Comparison of ENCODE assay signal across 28 cellular contexts in the genomic region with DNA sequence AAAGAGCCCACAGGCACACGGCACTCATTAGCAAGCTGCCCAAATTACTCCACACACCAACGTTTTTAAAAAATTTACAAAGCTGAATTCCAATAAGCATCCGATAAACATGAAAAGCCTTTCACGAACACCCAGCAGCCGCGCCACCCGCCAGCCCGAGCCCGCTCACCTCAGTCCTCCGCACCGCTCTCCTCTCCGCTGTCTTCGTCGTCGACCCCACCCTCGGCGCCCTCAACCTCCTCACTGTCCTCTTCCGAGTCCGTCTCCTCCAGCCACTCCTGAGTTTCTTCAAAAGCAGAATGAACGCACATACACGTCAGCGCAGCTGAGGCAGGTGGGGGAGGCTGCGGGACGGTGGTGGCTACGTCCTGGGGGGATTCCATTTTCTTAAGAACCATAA. TPM values are rescaled to one million over a fixed set of nuclear protein-coding genes. Genes with fewer than 3 reads are reported as not detected.
DNase-seq lines count a peak whose midpoint lies in the region; ATAC-seq, FAIRE-seq and TF ChIP-seq lines count a peak whose summit lies in the region.
"Had no signal": no experiment of that assay in that cellular context is flagged by ENCODE, and none has a peak within 500 bp of the region (broad histone marks: within the 10 kb centered on the region; RNA-seq: fewer than 3 reads in every experiment).

No MANE protein-coding gene starts in this region.

- H3T11ph ChIP-seq in H9 (ENCODE audit: low read length), result no peak overlapping the region

- no peak for DNase-seq in activated CD4-positive, alpha-beta memory T cell treated with anti-CD3 and anti-CD28 coated beads, Interleukin-2, amount 10 ng/mL, durations not matched to agents 7 days and 5 days
- no peak for DNase-seq in activated CD4-positive, alpha-beta memory T cell treated with anti-CD3 and anti-CD28 coated beads for 36 hours
- DNase-seq in H9, result no peak
- DNase-seq in K562 (ENCODE audit: extremely low read depth in 1 of 4, low spot score in 3 of 4), result no peak
- DNase-seq in neural crest cell (ENCODE audit: low read depth, low spot score), result no peak
- DNase-seq in RWPE1 (ENCODE audit: low spot score), result no peak
- DNase-seq in iPS-NIHi11 (ENCODE audit: low spot score), result no peak
- DNase-seq in type B pancreatic cell (ENCODE audit: extremely low spot score, unreplicated experiment), result no peak
- DNase-seq: ACHN; C1 segment of cervical spinal cord; Calu3; CD8-positive, alpha-beta T cell; DMS153; GOT3; IMR-90; NCI-H1092 treated with DMSO at 0.1 percent for 48 hours; NCI-H1436 treated with DMSO at 0.1 percent for 48 hours; NCI-H1930; NCI-H226; NCI-H510A treated with DMSO at 0.1 percent for 48 hours; NCI-H748 treated with DMSO at 0.1 percent for 48 hours; SIG-M5; SK-N-SH had no signal

- no peaks in the 10 kb centered on the region for H3K9me3 Mint-ChIP-seq in activated CD4-positive, alpha-beta memory T cell treated with anti-CD3 and anti-CD28 coated beads, Interleukin-2, amount 10 ng/mL, durations not matched to agents 7 days and 5 days
- H3K9me3 Mint-ChIP-seq in activated CD4-positive, alpha-beta memory T cell treated with anti-CD3 and anti-CD28 coated beads for 36 hours, result no peaks in the 10 kb centered on the region
- H3K9me3 Mint-ChIP-seq in H9, result no peaks in the 10 kb centered on the region
- H3K9me3 Mint-ChIP-seq in neural crest cell, result no peaks in the 10 kb centered on the region
- H3K9me3 Mint-ChIP-seq in type B pancreatic cell, result no peaks in the 10 kb centered on the region
- H3K9me3 Mint-ChIP-seq: CD8-positive, alpha-beta T cell had no signal

- H2BK15ac ChIP-seq in H9 (ENCODE audit: low read depth, low read length), result no peak overlapping the region

- TF ChIP-seq POLR2A in K562 (conservative IDR thresholded peaks at IDR 0.05), result no peak

- H3K27ac Mint-ChIP-seq in activated CD4-positive, alpha-beta memory T cell treated with anti-CD3 and anti-CD28 coated beads, Interleukin-2, amount 10 ng/mL, durations not matched to agents 7 days and 5 days, result peak overlapping the region; percentile 52
- H3K27ac Mint-ChIP-seq in activated CD4-positive, alpha-beta memory T cell treated with anti-CD3 and anti-CD28 coated beads for 36 hours, result no peak overlapping the region
- H3K27ac Mint-ChIP-seq in H9, result peak overlapping the region; percentile 35 to 81 (median 59); a peak in 4 of 7 replicates
- H3K27ac Mint-ChIP-seq in neural crest cell (ENCODE audit: unreplicated experiment), result peak overlapping the region; percentile 79
- no peak overlapping the region for H3K27ac Mint-ChIP-seq in type B pancreatic cell
- H3K27ac Mint-ChIP-seq: CD8-positive, alpha-beta T cell had no signal

- no peak overlapping the region for H2AK5ac ChIP-seq in H9 (ENCODE audit: insufficient read length, low read length)

- no peak overlapping the region for H2BK120ac ChIP-seq in H9 (ENCODE audit: low read depth, low read length, poor library complexity, severe bottlenecking)

- H3K4me1 ChIP-seq in H9 (ENCODE audit: insufficient read depth, low read length) (no peaks in the 10 kb centered on the region), K562 (replicated peaks in 1 of 2; ENCODE audit: control insufficient read depth in 2 of 2, insufficient read depth in 2 of 2, low read length in 2 of 2) (peaks cover 0 to 29% of the 10 kb centered on the region in 2 experiments; a peak in 2 of 5 replicates)

- TF ChIP-seq EP300 in K562 (IDR thresholded peaks at IDR 0.05; ENCODE audit: low read length), result no peak

- no TSS peak for BruUV-seq in K562 (replicated peaks; lab: Mats Ljungman, UMichigan)

- in situ Hi-C loops in K562 (cut with MboI), result no loop called here

- no peak overlapping the region for H3K4me2 ChIP-seq in H9 (ENCODE audit: insufficient read depth, insufficient read length, low read length)
- H3K4me2 ChIP-seq in K562 (ENCODE audit: insufficient read depth, low read length), result no peak overlapping the region
- H3K4me2 ChIP-seq: SK-N-SH had no signal

- H3K4me1 Mint-ChIP-seq in activated CD4-positive, alpha-beta memory T cell treated with anti-CD3 and anti-CD28 coated beads, Interleukin-2, amount 10 ng/mL, durations not matched to agents 7 days and 5 days, result peaks cover 22% of the 10 kb centered on the region
- peaks cover 13% of the 10 kb centered on the region for H3K4me1 Mint-ChIP-seq in activated CD4-positive, alpha-beta memory T cell treated with anti-CD3 and anti-CD28 coated beads for 36 hours (ENCODE audit: low read depth)
- peaks cover 6 to 20% of the 10 kb centered on the region in 2 experiments for H3K4me1 Mint-ChIP-seq in H9
- H3K4me1 Mint-ChIP-seq in neural crest cell, result peaks cover 11% of the 10 kb centered on the region
- H3K4me1 Mint-ChIP-seq in type B pancreatic cell (ENCODE audit: unreplicated experiment), result peaks cover 13% of the 10 kb centered on the region

- POLR2A ChIA-PET in activated CD4-positive, alpha-beta memory T cell treated with anti-CD3 and anti-CD28 coated beads, Interleukin-2, amount 10 ng/mL, durations not matched to agents 7 days and 5 days (lab: Charles Lee), result no interaction called here
- POLR2A ChIA-PET in activated CD4-positive, alpha-beta memory T cell treated with anti-CD3 and anti-CD28 coated beads for 36 hours (lab: Charles Lee), result no interaction called here
- POLR2A ChIA-PET in K562 (lab: Yijun Ruan, JAX) (no interaction called here), RWPE1 (lab: Yijun Ruan, JAX; ENCODE audit: low non-redundant PET) (no interaction called here)

- TF ChIP-seq RAD21 in K562 (CRISPR knock-in tag; conservative IDR thresholded peaks at IDR 0.05 in 1 of 2, IDR thresholded peaks at IDR 0.05 in 1 of 2), result no peak

- H3K4me3 ChIP-seq in K562, result no peak overlapping the region

- ATAC-seq in K562, result no peak
- ATAC-seq: CD8-positive, alpha-beta T cell; HCT116 had no signal

- H4K5ac ChIP-seq in H9 (ENCODE audit: insufficient read length, low read depth, low read length), result no peak overlapping the region

- H2BK5ac ChIP-seq in H9 (ENCODE audit: insufficient read length, low read length), result no peak overlapping the region

- H3K9me3 ChIP-seq in H9 (ENCODE audit: control insufficient read depth, low read depth, low read length) (no peaks in the 10 kb centered on the region), K562 (replicated peaks; ENCODE audit: control insufficient read depth, insufficient read depth, low read depth, low read length) (no peaks in the 10 kb centered on the region)
- H3K9me3 ChIP-seq: SK-N-SH had no signal

- no peak overlapping the region for H3K18ac ChIP-seq in H9 (ENCODE audit: insufficient read length, low read depth, low read length)

- H3K27me3 ChIP-seq in H9 (ENCODE audit: insufficient read depth, low read length), result no peaks in the 10 kb centered on the region
- no peaks in the 10 kb centered on the region for H3K27me3 ChIP-seq in K562 (ENCODE audit: control insufficient read depth in 2 of 2, insufficient read depth in 2 of 2, low read length in 2 of 2)

- H3K4me3 Mint-ChIP-seq in activated CD4-positive, alpha-beta memory T cell treated with anti-CD3 and anti-CD28 coated beads, Interleukin-2, amount 10 ng/mL, durations not matched to agents 7 days and 5 days, result no peak overlapping the region
- H3K4me3 Mint-ChIP-seq in activated CD4-positive, alpha-beta memory T cell treated with anti-CD3 and anti-CD28 coated beads for 36 hours, result no peak overlapping the region
- no peak overlapping the region; a peak in 1 of 5 replicates for H3K4me3 Mint-ChIP-seq in H9
- no peak overlapping the region for H3K4me3 Mint-ChIP-seq in neural crest cell
- H3K4me3 Mint-ChIP-seq in type B pancreatic cell, result no peak overlapping the region
- H3K4me3 Mint-ChIP-seq: CD8-positive, alpha-beta T cell had no signal

- H4K91ac ChIP-seq in H9 (ENCODE audit: insufficient read length, low read depth, low read length), result no peak overlapping the region

- peaks cover 7% of the 10 kb centered on the region for H3K9me1 ChIP-seq in K562 (ENCODE audit: control insufficient read depth, insufficient read depth, low read length)

- no CpG with 5 or more reads among the region's 25 CpGs for WGBS in H9 (ENCODE audit: extremely low coverage, insufficient read length, low lambda C conversion rate)
- WGBS in K562 (ENCODE audit: insufficient coverage, low coverage, missing lambda C conversion rate), result 89% methylated on average over 22 of the region's 25 CpGs

- H3K27ac ChIP-seq in H9 (ENCODE audit: insufficient read length, low read depth, low read length) (no peak overlapping the region), K562 (ENCODE audit: extremely low read depth, low read depth, low read length) (no peak overlapping the region), RWPE1 (no peak overlapping the region)
- H3K27ac ChIP-seq: 22Rv1 had no signal

- no peak overlapping the region for H3K23ac ChIP-seq in H9 (ENCODE audit: insufficient read length, low read depth, low read length)

- H3K27me3 Mint-ChIP-seq in activated CD4-positive, alpha-beta memory T cell treated with anti-CD3 and anti-CD28 coated beads, Interleukin-2, amount 10 ng/mL, durations not matched to agents 7 days and 5 days, result no peaks in the 10 kb centered on the region
- H3K27me3 Mint-ChIP-seq in activated CD4-positive, alpha-beta memory T cell treated with anti-CD3 and anti-CD28 coated beads for 36 hours, result no peaks in the 10 kb centered on the region
- no peaks in the 10 kb centered on the region; the same call in none of the 2 replicates for H3K27me3 Mint-ChIP-seq in H9 (ENCODE audit: low read depth)
- no peaks in the 10 kb centered on the region for H3K27me3 Mint-ChIP-seq in neural crest cell (ENCODE audit: low read depth)
- no peaks in the 10 kb centered on the region for H3K27me3 Mint-ChIP-seq in type B pancreatic cell

- H4K20me1 ChIP-seq in H9 (ENCODE audit: control insufficient read depth, insufficient read depth, insufficient read length) (no peaks in the 10 kb centered on the region), K562 (replicated peaks; ENCODE audit: control insufficient read depth, insufficient read depth, low read length) (no peaks in the 10 kb centered on the region; the same call in 1 of the 2 replicates)

- peaks cover 26% of the 10 kb centered on the region for H3K36me3 Mint-ChIP-seq in activated CD4-positive, alpha-beta memory T cell treated with anti-CD3 and anti-CD28 coated beads, Interleukin-2, amount 10 ng/mL, durations not matched to agents 7 days and 5 days (ENCODE audit: low read depth)
- H3K36me3 Mint-ChIP-seq in activated CD4-positive, alpha-beta memory T cell treated with anti-CD3 and anti-CD28 coated beads for 36 hours, result peaks cover 18% of the 10 kb centered on the region
- peaks cover 14 to 51% (median 45%) of the 10 kb centered on the region in 3 experiments; a peak in 6 of 7 replicates for H3K36me3 Mint-ChIP-seq in H9 (ENCODE audit: insufficient read depth in 1 of 3, low read depth in 3 of 3)
- H3K36me3 Mint-ChIP-seq in neural crest cell (ENCODE audit: low read depth), result peaks cover 2% of the 10 kb centered on the region
- no peaks in the 10 kb centered on the region for H3K36me3 Mint-ChIP-seq in type B pancreatic cell

- no peak overlapping the region for H2BK12ac ChIP-seq in H9 (ENCODE audit: insufficient read length, low read depth, low read length)

- H2AFZ ChIP-seq in H9 (ENCODE audit: low read length) (no peak overlapping the region), K562 (ENCODE audit: low read depth, low read length) (no peak overlapping the region)

- no peak overlapping the region for H3K4ac ChIP-seq in H9 (ENCODE audit: low read depth, low read length)

- H2BK20ac ChIP-seq in H9 (ENCODE audit: low read depth, low read length, poor library complexity, severe bottlenecking), result no peak overlapping the region

- intact Hi-C loops in activated CD4-positive, alpha-beta memory T cell treated with anti-CD3 and anti-CD28 coated beads for 36 hours (cut with micrococcal nuclease), result no loop called here
- intact Hi-C loops in K562 (cut with micrococcal nuclease), result no loop called here

- no peaks in the 10 kb centered on the region for H3K79me2 ChIP-seq in H9 (ENCODE audit: insufficient read depth, low read length)
- no peaks in the 10 kb centered on the region for H3K79me2 ChIP-seq in K562 (ENCODE audit: control insufficient read depth, insufficient read depth, low read length)

- no peaks in the 10 kb centered on the region for H3K79me1 ChIP-seq in H9 (ENCODE audit: insufficient read depth, low read depth, low read length, poor library complexity, severe bottlenecking)

- TF ChIP-seq CTCF in H9 (conservative IDR thresholded peaks at IDR 0.05) (no peak), K562 (IDR thresholded peaks at IDR 0.05 in 2 of 3, conservative IDR thresholded peaks at IDR 0.05 in 1 of 3; ENCODE audit: insufficient read depth in 2 of 3, low read depth in 1 of 3, low read length in 3 of 3) (no peak), neural crest cell (conservative IDR thresholded peaks at IDR 0.05) (no peak), RWPE1 (conservative IDR thresholded peaks at IDR 0.05; ENCODE audit: low read depth) (no peak), type B pancreatic cell (conservative IDR thresholded peaks at IDR 0.05) (no peak)

- CTCF ChIA-PET in activated CD4-positive, alpha-beta memory T cell treated with anti-CD3 and anti-CD28 coated beads, Interleukin-2, amount 10 ng/mL, durations not matched to agents 7 days and 5 days (lab: Charles Lee), result no interaction called here
- CTCF ChIA-PET in activated CD4-positive, alpha-beta memory T cell treated with anti-CD3 and anti-CD28 coated beads for 36 hours (lab: Charles Lee), result interaction anchor here (0.6 kb wide), 1 partner anchor 163 kb away, joined by 3 read pairs; no protein-coding TSS in a partner anchor
- CTCF ChIA-PET in K562 (lab: Yijun Ruan, JAX; ENCODE audit: low intra/inter-chr PET ratio), result no interaction called here
- CTCF ChIA-PET in RWPE1 (lab: Yijun Ruan, JAX), result interaction anchor here (0.6 kb wide), 1 partner anchor 229 kb away, joined by 3 read pairs; no protein-coding TSS in a partner anchor

- H3K14ac ChIP-seq in H9 (ENCODE audit: insufficient read depth, low read length), result no peak overlapping the region

- no peak overlapping the region for H4K8ac ChIP-seq in H9 (replicated peaks; ENCODE audit: insufficient read length, low read depth, low read length)

- no peak overlapping the region for H3K56ac ChIP-seq in H9 (ENCODE audit: insufficient read length, low read depth, low read length)

- H3K9ac ChIP-seq in H9 (ENCODE audit: extremely low read depth, insufficient read length, low read length) (no peak overlapping the region), K562 (ENCODE audit: insufficient read depth in 1 of 2, low read depth in 2 of 2, low read length in 2 of 2) (no peak overlapping the region)
- H3K9ac ChIP-seq: SK-N-SH had no signal

- FAIRE-seq in K562 (lab: Jason Lieb, UNC), result no peak
- FAIRE-seq: G401.6, GM12892, GM18507 had no signal

- H3K36me3 ChIP-seq in K562 (ENCODE audit: control insufficient read depth, insufficient read depth, low read length), result peaks cover 78% of the 10 kb centered on the region; the same call in 2 of the 3 replicates

- H3K23me2 ChIP-seq in H9 (ENCODE audit: insufficient read length, low read depth, low read length, poor library complexity, severe bottlenecking), result no peaks in the 10 kb centered on the region

RNA-seq across cellular contexts. Expression of a gene that starts 57.6 kb away (rescaled TPM):
- total RNA-seq in activated CD4-positive, alpha-beta memory T cell treated with anti-CD3 and anti-CD28 coated beads, Interleukin-2, amount 10 ng/mL, durations not matched to agents 7 days and 5 days, result 10 to 100 TPM; 82.1 to 84.9 TPM
- total RNA-seq in activated CD4-positive, alpha-beta memory T cell treated with anti-CD3 and anti-CD28 coated beads for 36 hours, result 10 to 100 TPM; 65.9 to 70.2 TPM
- total RNA-seq in H9 (2021), result 74.5 and 76.2 TPM in 2 replicates
- total RNA-seq in K562 (2011; cell fraction: chromatin; rRNA removed; ENCODE audit: low replicate concordance), result 250 and 422 TPM in 2 replicates
- 176 and 189 TPM in 2 replicates for total RNA-seq in K562 (2011; cell fraction: nucleolus; rRNA removed)
- 187 and 203 TPM in 2 replicates for total RNA-seq in K562 (2011; cell fraction: nucleoplasm; rRNA removed)
- 52.7 and 59.4 TPM in 2 replicates for total RNA-seq in K562 (2014; rRNA removed)
- total RNA-seq in K562 (2014; rRNA removed; fragmentation: Illumina TruSeq; extraction: Trizol), result 17.9 and 25.5 TPM in 2 replicates
- 31.8 and 32.8 TPM in 2 replicates for total RNA-seq in K562 (2015; rRNA removed; fragmentation: Illumina TruSeq; extraction: Trizol)
- 62.8 and 68.1 TPM in 2 replicates for total RNA-seq in K562 (2021)
- 23.7 and 24.9 TPM in 2 replicates for polyA plus RNA-seq in K562 (2011; rRNA removed)
- 17.9 and 23.5 TPM in 2 replicates for polyA plus RNA-seq in K562 (2011; cell fraction: cytosol; rRNA removed)
- 66.5 and 112 TPM in 2 replicates for polyA plus RNA-seq in K562 (2011; cell fraction: nucleus; rRNA removed)
- polyA plus RNA-seq in K562 (2012), result 35.3 and 39.1 TPM in 2 replicates
- 37.3 and 48.5 TPM in 2 replicates for polyA plus RNA-seq in K562 (2014; fragmentation: Illumina TruSeq; extraction: Trizol)
- polyA plus RNA-seq in K562 (2014; fragmentation: Nextera tagmentation; extraction: Ambion mirVana), result 1 to 10 TPM; 1.3 to 2.5 TPM
- polyA plus RNA-seq in K562 (2014; rRNA removed), result 53.5 and 63.4 TPM in 2 replicates
- polyA minus RNA-seq in K562 (2011; rRNA and poly(A)+ RNA removed), result 19.2 and 19.3 TPM in 2 replicates
- 18.8 and 24.5 TPM in 2 replicates for polyA minus RNA-seq in K562 (2011; cell fraction: cytosol; rRNA and poly(A)+ RNA removed)
- polyA minus RNA-seq in K562 (2011; cell fraction: nucleus; rRNA and poly(A)+ RNA removed), result 33.5 and 52.0 TPM in 2 replicates
- total RNA-seq in neural crest cell, result 55.4 and 57.0 TPM in 2 replicates
- 34.4 and 43.4 TPM in 2 replicates for total RNA-seq in type B pancreatic cell (ENCODE audit: low replicate concordance)

Comparison
In these comparisons a context has a peak if more than half of its experiments do, and no peak if none do; other contexts are left out.
1. H3K27ac Mint-ChIP-seq: peak in activated CD4-positive, alpha-beta memory T cell treated with anti-CD3 and anti-CD28 coated beads, Interleukin-2, amount 10 ng/mL, durations not matched to agents 7 days and 5 days (single experiment), H9 (3 of 3) and neural crest cell (single experiment); none in activated CD4-positive, alpha-beta memory T cell treated with anti-CD3 and anti-CD28 coated beads for 36 hours (single experiment) and type B pancreatic cell (single experiment).
2. CTCF ChIA-PET loops: an anchor here in activated CD4-positive, alpha-beta memory T cell treated with anti-CD3 and anti-CD28 coated beads for 36 hours (0.6 kb wide) and RWPE1 (0.6 kb wide); none called in activated CD4-positive, alpha-beta memory T cell treated with anti-CD3 and anti-CD28 coated beads, Interleukin-2, amount 10 ng/mL, durations not matched to agents 7 days and 5 days and K562.